In the genomic region with DNA sequence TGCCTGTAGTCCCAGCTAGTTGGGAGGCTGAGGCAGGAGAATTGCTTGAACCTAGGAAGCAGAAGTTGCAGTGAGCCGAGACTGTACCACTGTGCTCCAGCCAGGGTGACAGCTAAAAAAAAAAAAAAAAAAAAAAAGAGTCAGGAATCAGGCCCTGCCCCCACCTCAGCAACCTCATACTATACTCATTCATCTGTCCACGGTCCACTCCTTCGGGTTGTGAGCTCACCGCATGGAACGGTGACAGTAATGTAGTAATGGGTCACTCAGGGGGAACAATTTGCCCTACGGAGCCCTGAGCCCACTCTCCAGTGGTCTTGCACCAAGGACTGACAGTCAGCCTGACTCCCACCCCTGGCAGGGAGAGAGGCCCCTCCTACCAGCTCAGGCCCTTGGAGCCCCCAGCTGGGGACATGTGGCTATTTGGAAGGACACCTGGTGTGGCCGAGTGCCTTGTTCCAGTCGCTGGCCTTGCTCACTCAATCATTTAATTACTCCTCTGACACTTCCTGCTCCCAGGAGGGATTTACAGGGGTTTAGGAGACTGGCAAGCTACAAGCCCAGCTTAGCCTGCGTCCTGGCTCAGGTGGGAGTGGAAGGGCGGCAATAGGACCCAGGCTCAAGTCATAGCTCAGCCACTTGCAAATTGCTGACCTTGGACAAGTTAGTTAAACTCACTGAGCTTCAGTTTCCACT, we compare ENCODE assay signal across 31 cellular contexts. TPM values are rescaled to one million over a fixed set of nuclear protein-coding genes. Genes with fewer than 3 reads are reported as not detected.
DNase-seq lines count a peak whose midpoint lies in the region; ATAC-seq and TF ChIP-seq lines count a peak whose summit lies in the region.
"Had no signal": no experiment of that assay in that cellular context is flagged by ENCODE, and none has a peak within 500 bp of the region (broad histone marks: within the 10 kb centered on the region; RNA-seq: fewer than 3 reads in every experiment).

No MANE protein-coding gene starts in this region.

- no peak overlapping the region for H3K4me3 ChIP-seq in thyroid gland (replicated peaks in 1 of 3)
- H3K4me3 ChIP-seq: adrenal gland, esophagus muscularis mucosa, GM12878, sigmoid colon, SK-N-MC, thoracic aorta, vagina had no signal

- WGBS in thyroid gland, 2 donors, result 43 to 47% methylated on average over 8 to 10 of the region's 10 CpGs

- peak overlapping the region; percentile 46 for H3K27ac Mint-ChIP-seq in activated naive CD4-positive, alpha-beta T cell treated with anti-CD3 and anti-CD28 coated beads, Interleukin-2, amount 50 U/mL, for 24 hours
- H3K27ac Mint-ChIP-seq in activated naive CD4-positive, alpha-beta T cell treated with anti-CD3 and anti-CD28 coated beads for 36 hours, result no peak overlapping the region
- H3K27ac Mint-ChIP-seq: activated T-cell treated with anti-CD3 and anti-CD28 coated beads, Interleukin-2, amount 50 U/mL, for 24 hours; CD4-positive, alpha-beta T cell; stimulated activated naive CD8-positive, alpha-beta T cell treated with anti-CD3 and anti-CD28 coated beads, Interleukin-15, amount 100 ng/mL, for 72 hours; T-helper 1 cell treated with Interleukin-12 subunit alpha and Interleukin-12 subunit beta and Interleukin-4 antibody, amounts not matched to agents 30 μg/mL and 1 μg/mL, for 36 hours had no signal

- H3K9me3 Mint-ChIP-seq in activated naive CD4-positive, alpha-beta T cell treated with anti-CD3 and anti-CD28 coated beads, Interleukin-2, amount 50 U/mL, for 24 hours, result no peaks in the 10 kb centered on the region
- H3K9me3 Mint-ChIP-seq in activated naive CD4-positive, alpha-beta T cell treated with anti-CD3 and anti-CD28 coated beads for 36 hours, result no peaks in the 10 kb centered on the region
- H3K9me3 Mint-ChIP-seq: activated T-cell treated with anti-CD3 and anti-CD28 coated beads, Interleukin-2, amount 50 U/mL, for 24 hours; CD4-positive, alpha-beta T cell; central memory CD8-positive, alpha-beta T cell; H9; stimulated activated naive CD8-positive, alpha-beta T cell treated with anti-CD3 and anti-CD28 coated beads, Interleukin-15, amount 100 ng/mL, for 72 hours; T-helper 1 cell treated with Interleukin-12 subunit alpha and Interleukin-12 subunit beta and Interleukin-4 antibody, amounts not matched to agents 30 μg/mL and 1 μg/mL, for 36 hours had no signal

- peaks cover 5 to 6% of the 10 kb centered on the region in 2 donors for H3K4me1 ChIP-seq in thyroid gland
- H3K4me1 ChIP-seq: adrenal gland, esophagus muscularis mucosa, foreskin keratinocyte, sigmoid colon, vagina had no signal

- ATAC-seq in HG03045 (IDR thresholded peaks at IDR 0.05; ENCODE audit: unreplicated experiment) (no peak), HG03521 (IDR thresholded peaks at IDR 0.05; ENCODE audit: unreplicated experiment) (no peak)
- ATAC-seq: foreskin keratinocyte; GM12878; stimulated activated naive CD8-positive, alpha-beta T cell treated with anti-CD3 and anti-CD28 coated beads, Interleukin-15, amount 100 ng/mL, for 72 hours had no signal

- CTCF ChIA-PET in activated naive CD4-positive, alpha-beta T cell treated with anti-CD3 and anti-CD28 coated beads for 36 hours (lab: Charles Lee), result interaction anchor here (1.3 to 2.0 kb wide), 4 partner anchors 13 to 26 kb away, joined by 4 to 6 read pairs (median 5); no protein-coding TSS in a partner anchor

- H3K27me3 Mint-ChIP-seq in activated naive CD4-positive, alpha-beta T cell treated with anti-CD3 and anti-CD28 coated beads, Interleukin-2, amount 50 U/mL, for 24 hours, result no peaks in the 10 kb centered on the region
- no peaks in the 10 kb centered on the region for H3K27me3 Mint-ChIP-seq in activated naive CD4-positive, alpha-beta T cell treated with anti-CD3 and anti-CD28 coated beads for 36 hours (ENCODE audit: low read depth)
- H3K27me3 Mint-ChIP-seq: activated T-cell treated with anti-CD3 and anti-CD28 coated beads, Interleukin-2, amount 50 U/mL, for 24 hours had no signal

- TF ChIP-seq POLR2A in thyroid gland (IDR thresholded peaks at IDR 0.05), result no peak

- no peaks in the 10 kb centered on the region for H3K9me3 ChIP-seq in thyroid gland
- H3K9me3 ChIP-seq: adrenal gland, esophagus muscularis mucosa, sigmoid colon, thoracic aorta, vagina had no signal

- no peaks in the 10 kb centered on the region for H3K27me3 ChIP-seq in thyroid gland
- H3K27me3 ChIP-seq: vagina had no signal

- no peak overlapping the region for H3K27ac ChIP-seq in thyroid gland
- H3K27ac ChIP-seq: adrenal gland, esophagus muscularis mucosa, foreskin keratinocyte, sigmoid colon, SK-N-MC, thoracic aorta, vagina had no signal

- H3K4me3 Mint-ChIP-seq in activated naive CD4-positive, alpha-beta T cell treated with anti-CD3 and anti-CD28 coated beads, Interleukin-2, amount 50 U/mL, for 24 hours, result no peak overlapping the region
- no peak overlapping the region for H3K4me3 Mint-ChIP-seq in activated naive CD4-positive, alpha-beta T cell treated with anti-CD3 and anti-CD28 coated beads for 36 hours
- H3K4me3 Mint-ChIP-seq: activated T-cell treated with anti-CD3 and anti-CD28 coated beads, Interleukin-2, amount 50 U/mL, for 24 hours; CD4-positive, alpha-beta T cell; central memory CD8-positive, alpha-beta T cell; H9; stimulated activated naive CD8-positive, alpha-beta T cell treated with anti-CD3 and anti-CD28 coated beads, Interleukin-15, amount 100 ng/mL, for 72 hours; T-helper 1 cell treated with Interleukin-12 subunit alpha and Interleukin-12 subunit beta and Interleukin-4 antibody, amounts not matched to agents 30 μg/mL and 1 μg/mL, for 36 hours had no signal

- no peaks in the 10 kb centered on the region for H3K36me3 ChIP-seq in thyroid gland
- H3K36me3 ChIP-seq: adrenal gland, esophagus muscularis mucosa, sigmoid colon, thoracic aorta, vagina had no signal

- DNase-seq in activated naive CD4-positive, alpha-beta T cell treated with anti-CD3 and anti-CD28 coated beads for 36 hours, result no peak
- peak; percentile 90 for DNase-seq in NCI-H82 treated with DMSO at 0.1 percent for 48 hours (lab: John Stamatoyannopoulos, UW; ENCODE audit: unreplicated experiment)
- DNase-seq in glomerular visceral epithelial cell (ENCODE audit: extremely low spot score), result peak; percentile 8
- DNase-seq in thyroid gland, result peak; percentile 58 to 62
- no peak for DNase-seq in germinal center (ENCODE audit: low spot score)
- DNase-seq: activated naive CD4-positive, alpha-beta T cell; activated T-cell treated with anti-CD3 and anti-CD28 coated beads, Interleukin-2, amount 50 U/mL, for 24 hours; adrenal gland; CD4-positive, alpha-beta T cell; EL; foreskin keratinocyte; H9; Kasumi-1; mammary epithelial cell; NCI-H1694; OCI-M1; sigmoid colon; stimulated activated CD4-positive, alpha-beta T cell treated with anti-CD3 and anti-CD28 coated beads, Interleukin-12 subunit alpha, Interleukin-12 subunit beta, amount 100 ng/mL, for 4 hours; stimulated activated CD4-positive, alpha-beta T cell treated with anti-CD3 and anti-CD28 coated beads, Interleukin-2, amount 100 ng/mL, for 48 hours; stimulated activated naive CD8-positive, alpha-beta T cell treated with anti-CD3 and anti-CD28 coated beads, Interleukin-15, amount 100 ng/mL, for 72 hours had no signal

- intact Hi-C loops in activated naive CD4-positive, alpha-beta T cell treated with anti-CD3 and anti-CD28 coated beads for 36 hours (cut with micrococcal nuclease), result no loop called here
- intact Hi-C loops in thyroid gland (cut with DNase I), result no loop called here

- H3K4me1 Mint-ChIP-seq in activated naive CD4-positive, alpha-beta T cell treated with anti-CD3 and anti-CD28 coated beads, Interleukin-2, amount 50 U/mL, for 24 hours, result peaks cover 5% of the 10 kb centered on the region
- H3K4me1 Mint-ChIP-seq in activated naive CD4-positive, alpha-beta T cell treated with anti-CD3 and anti-CD28 coated beads for 36 hours (ENCODE audit: low read depth), result peaks cover 2% of the 10 kb centered on the region

- no peak for TF ChIP-seq CTCF in thyroid gland (IDR thresholded peaks at IDR 0.05)

- H3K36me3 Mint-ChIP-seq in activated naive CD4-positive, alpha-beta T cell treated with anti-CD3 and anti-CD28 coated beads, Interleukin-2, amount 50 U/mL, for 24 hours, result no peaks in the 10 kb centered on the region
- no peaks in the 10 kb centered on the region for H3K36me3 Mint-ChIP-seq in activated naive CD4-positive, alpha-beta T cell treated with anti-CD3 and anti-CD28 coated beads for 36 hours (ENCODE audit: low read depth)

RNA-seq across cellular contexts. Expression of a gene that starts 19.9 kb away (rescaled TPM):
- under 1 TPM; 0.89 to 0.95 TPM for total RNA-seq in activated naive CD4-positive, alpha-beta T cell treated with anti-CD3 and anti-CD28 coated beads for 36 hours
- 1 to 10 TPM; 1.5 to 3.3 (median 2.9) TPM for total RNA-seq in thyroid gland

RNA-seq across cellular contexts. Expression of a gene that starts 44.2 kb away (rescaled TPM):
- 1 to 10 TPM; 3.1 to 3.8 TPM for total RNA-seq in activated naive CD4-positive, alpha-beta T cell treated with anti-CD3 and anti-CD28 coated beads for 36 hours
- total RNA-seq in thyroid gland, result 10 to 100 TPM; 19.6 to 22.0 (median 20.3) TPM
- total RNA-seq: A172 had no signal

RNA-seq across cellular contexts. Expression of a gene that starts 46.0 kb away (rescaled TPM):
- 10 to 100 TPM; 27.0 to 30.4 TPM for total RNA-seq in activated naive CD4-positive, alpha-beta T cell treated with anti-CD3 and anti-CD28 coated beads for 36 hours
- 10 to 100 TPM; 13.9 to 20.8 (median 17.6) TPM for total RNA-seq in thyroid gland

Comparison
In these comparisons a context has a peak if more than half of its experiments do, and no peak if none do; other contexts are left out.
1. DNase-seq: peak in NCI-H82 treated with DMSO at 0.1 percent for 48 hours (single experiment), glomerular visceral epithelial cell (single experiment) and thyroid gland (2 of 2); none in activated naive CD4-positive, alpha-beta T cell treated with anti-CD3 and anti-CD28 coated beads for 36 hours (single experiment) and germinal center (single experiment).
2. RNA of a gene that starts 44.2 kb away (total RNA-seq): 19.6 to 22.0 TPM in thyroid gland; 3.1 to 3.8 TPM in activated naive CD4-positive, alpha-beta T cell treated with anti-CD3 and anti-CD28 coated beads for 36 hours; every median in the first group is over 4 times any median in the second.